8 cellular contexts compared by ENCODE assay signal in genomic region chr6:33314515-33314942, GRCh38. TPM values are rescaled to one million over a fixed set of nuclear protein-coding genes. Genes with fewer than 3 reads are reported as not detected.
A peak's percentile ranks its signal among the peaks of the same experiment; 100 is the strongest.
DNase-seq lines count a peak whose midpoint lies in the region; ATAC-seq and TF ChIP-seq lines count a peak whose summit lies in the region.

No MANE protein-coding gene starts in this region.

- CTCF ChIA-PET in GM10248 (lab: Yijun Ruan, JAX) = no interaction called here

- no peaks in the 10 kb centered on the region for H3K27me3 Mint-ChIP-seq in chondrocyte (ENCODE audit: low read depth)

- H3K27ac Mint-ChIP-seq in chondrocyte (ENCODE audit: unreplicated experiment) = peak overlapping the region; percentile 98

- TF ChIP-seq CTCF in GM10248 (IDR thresholded peaks at IDR 0.05; ENCODE audit: control extremely low read depth, extremely low read depth, low read depth, missing control alignments) = no peak
- TF ChIP-seq CTCF in WI38 (IDR thresholded peaks at IDR 0.05; ENCODE audit: low read depth, low read length) = no peak
- no peak for TF ChIP-seq CTCF in chondrocyte (IDR thresholded peaks at IDR 0.05)

- no peak for ATAC-seq in HG02623 (IDR thresholded peaks at IDR 0.05; ENCODE audit: unreplicated experiment)

- no peaks in the 10 kb centered on the region for H3K9me3 Mint-ChIP-seq in chondrocyte (ENCODE audit: low read depth)

- peak; percentile 71 for DNase-seq in GM10248 (ENCODE audit: extremely low spot score)
- DNase-seq in NCI-H146 treated with DMSO at 0.1 percent for 48 hours (lab: John Stamatoyannopoulos, UW; ENCODE audit: unreplicated experiment) = peak; percentile 48
- DNase-seq in chondrocyte (ENCODE audit: low spot score) = no peak
- peak; percentile 91 for DNase-seq in kidney tubule cell (ENCODE audit: low spot score)
- DNase-seq in stimulated activated CD4-positive, alpha-beta T cell treated with anti-CD3 and anti-CD28 coated beads, Interleukin-1b, Interleukin-23, amount 100 ng/mL, for 48 hours = peak; percentile 68
- DNase-seq in NCI-H128 (lab: John Stamatoyannopoulos, UW; ENCODE audit: unreplicated experiment) = no peak

- peak overlapping the region; percentile 97 for H3K4me3 Mint-ChIP-seq in chondrocyte (ENCODE audit: unreplicated experiment)

- peaks cover 11% of the 10 kb centered on the region for H3K36me3 Mint-ChIP-seq in chondrocyte (ENCODE audit: low read depth)

- peak overlapping the region; percentile 87 for H3K4me3 ChIP-seq in WI38 (ENCODE audit: low read depth, low read length)

- peaks cover 62% of the 10 kb centered on the region for H3K4me1 Mint-ChIP-seq in chondrocyte (ENCODE audit: low read depth)

- POLR2A ChIA-PET in GM10248 (lab: Yijun Ruan, JAX) = no interaction called here

RNA-seq across cellular contexts. Expression of gene TAPBP, which starts 0.7 kb away (rescaled TPM):
- total RNA-seq in chondrocyte = 86.2 to 102 TPM (median 88.1 TPM) in 3 replicates

RNA-seq across cellular contexts. Expression of gene ZBTB22, which starts 3.0 kb away (rescaled TPM):
- total RNA-seq in chondrocyte = 21.4 to 22.2 TPM (median 22.1 TPM) in 3 replicates

RNA-seq across cellular contexts. Expression of gene DAXX, which starts 8.2 kb away (rescaled TPM):
- 26.3 to 27.1 TPM (median 26.4 TPM) in 3 replicates for total RNA-seq in chondrocyte

RNA-seq across cellular contexts. Expression of gene RGL2, which starts 15.8 kb away (rescaled TPM):
- 39.2 to 54.5 TPM (median 50.5 TPM) in 3 replicates for total RNA-seq in chondrocyte

RNA-seq across cellular contexts. Expression of gene PFDN6, which starts 25.1 kb away (rescaled TPM):
- 25.3 to 35.5 TPM (median 27.8 TPM) in 3 replicates for total RNA-seq in chondrocyte

Comparison
In these comparisons a context has a peak if more than half of its experiments do, and no peak if none do; other contexts are left out.
1. DNase-seq: peak in GM10248 (single experiment), NCI-H146 treated with DMSO at 0.1 percent for 48 hours (single experiment), kidney tubule cell (single experiment) and stimulated activated CD4-positive, alpha-beta T cell treated with anti-CD3 and anti-CD28 coated beads, Interleukin-1b, Interleukin-23, amount 100 ng/mL, for 48 hours (single experiment); none in chondrocyte (single experiment) and NCI-H128 (single experiment).